Comparison of ENCODE assay signal across 7 cellular contexts in genomic region chr12:4031703-4032291, GRCh38.
DNase-seq lines count a peak whose midpoint lies in the region; ATAC-seq and TF ChIP-seq lines count a peak whose summit lies in the region.

No MANE protein-coding gene starts in this region.

- TF ChIP-seq EP300 in suprapubic skin (IDR thresholded peaks at IDR 0.05) = no peak

- H3K9me3 ChIP-seq in HUES6 (ENCODE audit: control insufficient read depth, insufficient read depth, low read depth, low read length) (no peaks in the 10 kb centered on the region), ascending aorta (no peaks in the 10 kb centered on the region), suprapubic skin (no peaks in the 10 kb centered on the region)

- H3K9ac ChIP-seq in HUES6 (ENCODE audit: low read length) = peak overlapping the region; percentile 81

- H3K36me3 ChIP-seq in HUES6 (ENCODE audit: control insufficient read depth, insufficient read depth, low read length) = peaks cover 10% of the 10 kb centered on the region; the same call in 1 of the 2 replicates
- no peaks in the 10 kb centered on the region for H3K36me3 ChIP-seq in ascending aorta
- no peaks in the 10 kb centered on the region for H3K36me3 ChIP-seq in kidney epithelial cell (ENCODE audit: control insufficient read depth, insufficient read depth, low read length)
- H3K36me3 ChIP-seq in suprapubic skin = no peaks in the 10 kb centered on the region

- intact Hi-C loops in ascending aorta (cut with DNase I) = loop anchor here (1.0 to 5.0 kb wide), 4 partner anchors 158 to 506 kb away; partner anchors contain the start of genes PARP11, RAD51AP1 and TIGAR

- no peak for TF ChIP-seq POLR2A in suprapubic skin (IDR thresholded peaks at IDR 0.05)

- ATAC-seq in GM19023 (IDR thresholded peaks at IDR 0.05; ENCODE audit: unreplicated experiment) = no peak

- H3K27ac ChIP-seq in HUES6 (ENCODE audit: low read depth, low read length) = peak overlapping the region; percentile 95
- peak overlapping the region; percentile 59 to 76 for H3K27ac ChIP-seq in ascending aorta
- peak overlapping the region; percentile 75 for H3K27ac ChIP-seq in suprapubic skin

- no peaks in the 10 kb centered on the region for H3K27me3 ChIP-seq in HUES6 (ENCODE audit: control insufficient read depth, insufficient read depth, low read length)
- H3K27me3 ChIP-seq in ascending aorta = no peaks in the 10 kb centered on the region
- no peaks in the 10 kb centered on the region for H3K27me3 ChIP-seq in kidney epithelial cell (ENCODE audit: control insufficient read depth, insufficient read depth, low read length)
- H3K27me3 ChIP-seq in suprapubic skin = no peaks in the 10 kb centered on the region

- peaks cover 49% of the 10 kb centered on the region for H3K4me1 ChIP-seq in HUES6 (ENCODE audit: control insufficient read depth, insufficient read depth, low read length)
- peaks cover 5 to 6% of the 10 kb centered on the region in 2 donors for H3K4me1 ChIP-seq in ascending aorta
- H3K4me1 ChIP-seq in suprapubic skin = peaks cover 31% of the 10 kb centered on the region

- 55% methylated on average over 27 of the region's 30 CpGs for whole genome bisulfite sequencing in suprapubic skin

- DNase-seq in ascending aorta (ENCODE audit: low spot score in 2 of 2) = no peak
- no peak for DNase-seq in kidney epithelial cell (ENCODE audit: low read depth)
- peak in 1 of 2 donors; percentile 76 for DNase-seq in suprapubic skin (ENCODE audit: low spot score in 2 of 2)
- no peak for DNase-seq in foreskin melanocyte
- DNase-seq in putamen (ENCODE audit: low spot score) = no peak

- H3K4me3 ChIP-seq in HUES6 (ENCODE audit: low read depth, low read length) = peak overlapping the region; percentile 33
- peak overlapping the region; percentile 42 to 77 for H3K4me3 ChIP-seq in ascending aorta
- peak overlapping the region; percentile 14 for H3K4me3 ChIP-seq in kidney epithelial cell (ENCODE audit: low read depth, low read length)
- H3K4me3 ChIP-seq in suprapubic skin = peak overlapping the region; percentile 44

- TF ChIP-seq CTCF in ascending aorta (IDR thresholded peaks at IDR 0.05) = no peak
- no peak for TF ChIP-seq CTCF in kidney epithelial cell (IDR thresholded peaks at IDR 0.05; ENCODE audit: insufficient read depth, low read length, poor library complexity, severe bottlenecking)
- TF ChIP-seq CTCF in suprapubic skin (IDR thresholded peaks at IDR 0.05) = no peak
